ENCODE assay signal across 22 cellular contexts in genomic region chr5:142645456-142645855, GRCh38. TPM values are rescaled to one million over a fixed set of nuclear protein-coding genes. Genes with fewer than 3 reads are reported as not detected.
A peak's percentile ranks its signal among the peaks of the same experiment; 100 is the strongest.
DNase-seq lines count a peak whose midpoint lies in the region; FAIRE-seq and TF ChIP-seq lines count a peak whose summit lies in the region.
"Had no signal": no experiment of that assay in that cellular context is flagged by ENCODE, and none has a peak within 500 bp of the region (broad histone marks: within the 10 kb centered on the region; RNA-seq: fewer than 3 reads in every experiment).

No MANE protein-coding gene starts in this region.

- no peak for TF ChIP-seq CTCF in mammary epithelial cell (conservative IDR thresholded peaks at IDR 0.05 in 1 of 2, IDR thresholded peaks at IDR 0.05 in 1 of 2; ENCODE audit: extremely low read depth in 1 of 2, insufficient read depth in 1 of 2, low read depth in 1 of 2, low read length in 2 of 2)
- no peak for TF ChIP-seq CTCF in uterus (IDR thresholded peaks at IDR 0.05)

- H3K9me3 Mint-ChIP-seq in CD8-positive, alpha-beta memory T cell = no peaks in the 10 kb centered on the region
- H3K9me3 Mint-ChIP-seq: activated naive CD4-positive, alpha-beta T cell treated with anti-CD3 and anti-CD28 coated beads for 36 hours had no signal

- H3K4me1 Mint-ChIP-seq in CD8-positive, alpha-beta memory T cell = no peaks in the 10 kb centered on the region

- H3K4me3 Mint-ChIP-seq in CD8-positive, alpha-beta memory T cell = no peak overlapping the region
- H3K4me3 Mint-ChIP-seq: activated naive CD4-positive, alpha-beta T cell treated with anti-CD3 and anti-CD28 coated beads for 36 hours had no signal

- H3K9me3 ChIP-seq in mammary epithelial cell (replicated peaks; ENCODE audit: insufficient read depth, low read length) (no peaks in the 10 kb centered on the region), uterus (no peaks in the 10 kb centered on the region)
- no peaks in the 10 kb centered on the region for H3K9me3 ChIP-seq in CD8-positive, alpha-beta memory T cell (ENCODE audit: low read length)
- H3K9me3 ChIP-seq: colonic mucosa, gastrocnemius medialis, ovary, Peyer's patch had no signal

- no peaks in the 10 kb centered on the region for H3K36me3 Mint-ChIP-seq in CD8-positive, alpha-beta memory T cell

- dilution Hi-C loops in mammary epithelial cell (cut with HindIII; ENCODE audit: low sequenced_read_pairs) = no loop called here

- TF ChIP-seq POLR2A in uterus (IDR thresholded peaks at IDR 0.05) (no peak), GM12891 (IDR thresholded peaks at IDR 0.05; ENCODE audit: low read depth, low read length) (no peak)

- WGBS in mammary epithelial cell (ENCODE audit: low coverage, missing lambda C conversion rate) = 43% methylated on average over 1 of the region's 1 CpG

- BruUV-seq in mammary epithelial cell (replicated peaks; lab: Mats Ljungman, UMichigan) = TSS peak; percentile 89

- H3K36me3 ChIP-seq in mammary epithelial cell (ENCODE audit: insufficient read depth, low read length) = no peaks in the 10 kb centered on the region
- no peaks in the 10 kb centered on the region for H3K36me3 ChIP-seq in uterus
- no peaks in the 10 kb centered on the region for H3K36me3 ChIP-seq in CD8-positive, alpha-beta memory T cell (ENCODE audit: insufficient read depth, low read length)
- H3K36me3 ChIP-seq: colonic mucosa, gastrocnemius medialis, ovary, Peyer's patch had no signal

- no peaks in the 10 kb centered on the region for H3K79me2 ChIP-seq in mammary epithelial cell (ENCODE audit: insufficient read depth, low read length)

- no peaks in the 10 kb centered on the region for H4K20me1 ChIP-seq in mammary epithelial cell (ENCODE audit: insufficient read depth, low read length)

- in situ Hi-C loops in mammary epithelial cell (cut with MboI; ENCODE audit: low sequenced_read_pairs in 2 of 2) = no loop called here

- H3K4me3 ChIP-seq in mammary epithelial cell (replicated peaks in 1 of 3; ENCODE audit: insufficient read depth in 1 of 3, low read depth in 2 of 3, low read length in 3 of 3) (no peak overlapping the region), uterus (no peak overlapping the region)
- no peak overlapping the region for H3K4me3 ChIP-seq in CD8-positive, alpha-beta memory T cell (ENCODE audit: low read length)
- H3K4me3 ChIP-seq: colonic mucosa, gastrocnemius medialis, ovary, Peyer's patch, skin epidermis had no signal

- CTCF ChIA-PET in mammary epithelial cell (lab: Charles Lee; ENCODE audit: low non-redundant PET) = no interaction called here
- CTCF ChIA-PET in CD8-positive, alpha-beta memory T cell (lab: Charles Lee) = interaction anchor here (1.0 kb wide), 1 partner anchor 10 kb away, joined by 4 read pairs; no protein-coding TSS in a partner anchor

- POLR2A ChIA-PET in CD8-positive, alpha-beta memory T cell (lab: Charles Lee) = no interaction called here

- H2AFZ ChIP-seq in mammary epithelial cell (ENCODE audit: low read depth, low read length) = peak overlapping the region; percentile 62

- H3K27me3 ChIP-seq in mammary epithelial cell (ENCODE audit: insufficient read depth, low read length) = no peaks in the 10 kb centered on the region
- H3K27me3 ChIP-seq in uterus = no peaks in the 10 kb centered on the region
- H3K27me3 ChIP-seq in CD8-positive, alpha-beta memory T cell (ENCODE audit: insufficient read depth, low read length, poor library complexity, severe bottlenecking) = no peaks in the 10 kb centered on the region
- H3K27me3 ChIP-seq: colonic mucosa, gastrocnemius medialis, ovary, Peyer's patch had no signal

- DNase-seq in DMS 273 (lab: John Stamatoyannopoulos, UW; ENCODE audit: unreplicated experiment) (peak; percentile 11), DMS 273 treated with DMSO at 0.1 percent for 48 hours (lab: John Stamatoyannopoulos, UW) (no peak), mammary epithelial cell (no peak), myocyte (ENCODE audit: low read depth) (peak; percentile 64), uterus (no peak), NCI-H146 treated with DMSO at 0.1 percent for 48 hours (lab: John Stamatoyannopoulos, UW; ENCODE audit: unreplicated experiment) (no peak), GM12891 (ENCODE audit: insufficient read length, low spot score) (no peak)
- no peak for DNase-seq in CD8-positive, alpha-beta memory T cell
- DNase-seq: activated naive CD4-positive, alpha-beta T cell treated with anti-CD3 and anti-CD28 coated beads for 36 hours; colonic mucosa; DMS53; gastrocnemius medialis; NCI-H1417 treated with DMSO at 0.1 percent for 48 hours; NCI-H2171; NCI-H748 treated with DMSO at 0.1 percent for 48 hours; ovary; Peyer's patch; stimulated activated CD4-positive, alpha-beta T cell treated with anti-CD3 and anti-CD28 coated beads, Interleukin-4, amount 100 ng/mL, for 1 hour had no signal

- FAIRE-seq in GM12891 (lab: Jason Lieb, UNC) = no peak
- FAIRE-seq: GM18507 had no signal

- peaks cover 5 to 29% of the 10 kb centered on the region in 2 donors for H3K27me3 Mint-ChIP-seq in CD8-positive, alpha-beta memory T cell

- no peak overlapping the region for H3K9ac ChIP-seq in mammary epithelial cell (ENCODE audit: insufficient read depth, low read length)

- H3K4me2 ChIP-seq in mammary epithelial cell (ENCODE audit: insufficient read depth, low read depth, low read length) = peak overlapping the region; percentile 32

- peaks cover 22% of the 10 kb centered on the region for H3K4me1 ChIP-seq in mammary epithelial cell (ENCODE audit: insufficient read depth, low read length)
- peaks cover 0 to 12% of the 10 kb centered on the region in 2 donors for H3K4me1 ChIP-seq in uterus
- H3K4me1 ChIP-seq in CD8-positive, alpha-beta memory T cell (ENCODE audit: insufficient read depth, low read length) = no peaks in the 10 kb centered on the region
- H3K4me1 ChIP-seq: colonic mucosa, gastrocnemius medialis, Peyer's patch had no signal

- intact Hi-C loops in mammary epithelial cell (cut with micrococcal nuclease) (loop anchor here (1.0 to 2.0 kb wide), 2 partner anchors 24 to 35 kb away; no protein-coding TSS in a partner anchor), uterus (cut with DNase I; ENCODE audit: low total_unique reads) (no loop called here)

- H3K27ac ChIP-seq in mammary epithelial cell (ENCODE audit: insufficient read depth, low read depth, low read length) (peak overlapping the region; percentile 74), uterus (peak overlapping the region; percentile 57 to 69)
- H3K27ac ChIP-seq in CD8-positive, alpha-beta memory T cell (ENCODE audit: low read depth, low read length) = no peak overlapping the region
- H3K27ac ChIP-seq: 22Rv1, C4-2B, colonic mucosa, gastrocnemius medialis, ovary, Peyer's patch had no signal

- no peak overlapping the region for H3K27ac Mint-ChIP-seq in CD8-positive, alpha-beta memory T cell
- H3K27ac Mint-ChIP-seq: activated naive CD4-positive, alpha-beta T cell treated with anti-CD3 and anti-CD28 coated beads for 36 hours had no signal

TF ChIP-seq in GM12891, 5 proteins besides CTCF, POLR2A, EP300 and RAD21:
- TF ChIP-seq PAX5 (IDR thresholded peaks at IDR 0.05; ENCODE audit: insufficient read depth, low read length, severe bottlenecking) = no peak
- TF ChIP-seq TAF1 (IDR thresholded peaks at IDR 0.05; ENCODE audit: low read depth, low read length) = no peak
- TF ChIP-seq POLR2AphosphoS5 (IDR thresholded peaks at IDR 0.05; ENCODE audit: low read depth, low read length) = no peak
- no peak for TF ChIP-seq SPI1 (IDR thresholded peaks at IDR 0.05; ENCODE audit: low read depth, low read length)
- TF ChIP-seq POU2F2 (IDR thresholded peaks at IDR 0.05; ENCODE audit: low read depth, low read length) = no peak

RNA-seq across cellular contexts. Expression of gene FGF1, which starts 40.4 kb away (rescaled TPM):
- 10 to 100 TPM in 1 of 2 donors, 1 to 10 TPM in 1; 7.9 to 22.5 TPM for total RNA-seq in mammary epithelial cell
- polyA plus RNA-seq in mammary epithelial cell = 5.0 TPM
- polyA minus RNA-seq in mammary epithelial cell = 8.9 TPM
- total RNA-seq in myocyte = 0.52 and 1.8 TPM in 2 replicates
- polyA plus RNA-seq in myocyte (2012) = 14.8 TPM
- 1 to 10 TPM in 2 of 4 donors, under 1 TPM in 1, not detected in 1; 0.51 to 5.7 (median 1.7) TPM for total RNA-seq in uterus
- total RNA-seq in CD8-positive, alpha-beta memory T cell = not detected
- polyA plus RNA-seq in CD8-positive, alpha-beta memory T cell = not detected
- polyA plus RNA-seq in GM12891 (2012; ENCODE audit: low read depth, missing spikeins) = not detected
- total RNA-seq: activated naive CD4-positive, alpha-beta T cell treated with anti-CD3 and anti-CD28 coated beads for 36 hours; Peyer's patch had no signal

Comparison
In these comparisons a context has a peak if more than half of its experiments do, and no peak if none do; other contexts are left out.
1. DNase-seq: peak in DMS 273 (single experiment) and myocyte (single experiment); none in DMS 273 treated with DMSO at 0.1 percent for 48 hours (single experiment), mammary epithelial cell (single experiment), uterus (0 of 2), NCI-H146 treated with DMSO at 0.1 percent for 48 hours (single experiment), CD8-positive, alpha-beta memory T cell (0 of 5) and GM12891 (single experiment).